31 cellular contexts compared by ENCODE assay signal in genomic region chr2:138271467-138271866, GRCh38.
"Had no signal": no experiment of that assay in that cellular context is flagged by ENCODE, and none has a peak within 500 bp of the region (broad histone marks: within the 10 kb centered on the region; RNA-seq: fewer than 3 reads in every experiment).

No MANE protein-coding gene starts in this region.

- H3K4me3 ChIP-seq: ascending aorta, cardiac muscle cell, coronary artery, gastroesophageal sphincter, pancreas, prostate gland, skin epidermis, thoracic aorta, upper lobe of left lung, vagina had no signal

- H3K27me3 Mint-ChIP-seq: activated naive CD4-positive, alpha-beta T cell treated with anti-CD3 and anti-CD28 coated beads, Interleukin-2, amount 10 ng/mL, durations not matched to agents 7 days and 5 days; activated naive CD8-positive, alpha-beta T cell treated with anti-CD3 and anti-CD28 coated beads, Interleukin-2, amount 10 ng/mL, durations not matched to agents 7 days and 5 days; effector memory CD8-positive, alpha-beta T cell; naive B cell; stimulated activated naive CD8-positive, alpha-beta T cell treated with anti-CD3 and anti-CD28 coated beads, Interleukin-15, Interleukin-2, amounts not matched to agents 100 ng/mL and 50 ng/mL, for 24 hours; T-cell had no signal

- ATAC-seq: effector memory CD8-positive, alpha-beta T cell; gastroesophageal sphincter; left cardiac atrium; left ventricle myocardium superior; pancreas; sciatic nerve; stimulated activated effector memory CD8-positive, alpha-beta T cell treated with anti-CD3 and anti-CD28 coated beads, Interleukin-12 subunit alpha, Interleukin-12 subunit beta, amount 100 ng/mL, for 72 hours; T-cell had no signal

- H3K27ac ChIP-seq: ascending aorta, cardiac muscle cell, coronary artery, gastroesophageal sphincter, pancreas, prostate gland, skin epidermis, thoracic aorta, upper lobe of left lung, vagina had no signal

- H3K36me3 Mint-ChIP-seq: activated naive CD4-positive, alpha-beta T cell treated with anti-CD3 and anti-CD28 coated beads, Interleukin-2, amount 10 ng/mL, durations not matched to agents 7 days and 5 days; activated naive CD8-positive, alpha-beta T cell treated with anti-CD3 and anti-CD28 coated beads, Interleukin-2, amount 10 ng/mL, durations not matched to agents 7 days and 5 days; brain; naive B cell; stimulated activated effector memory CD8-positive, alpha-beta T cell treated with anti-CD3 and anti-CD28 coated beads, Interleukin-12 subunit alpha, Interleukin-12 subunit beta, amount 100 ng/mL, for 72 hours; T-cell had no signal

- H3K4me3 Mint-ChIP-seq: activated naive CD4-positive, alpha-beta T cell treated with anti-CD3 and anti-CD28 coated beads, Interleukin-2, amount 10 ng/mL, durations not matched to agents 7 days and 5 days; activated naive CD8-positive, alpha-beta T cell treated with anti-CD3 and anti-CD28 coated beads, Interleukin-2, amount 10 ng/mL, durations not matched to agents 7 days and 5 days; brain; effector memory CD8-positive, alpha-beta T cell; stimulated activated effector memory CD8-positive, alpha-beta T cell treated with anti-CD3 and anti-CD28 coated beads, Interleukin-12 subunit alpha, Interleukin-12 subunit beta, amount 100 ng/mL, for 72 hours; stimulated activated naive CD8-positive, alpha-beta T cell treated with anti-CD3 and anti-CD28 coated beads, Interleukin-15, Interleukin-2, amounts not matched to agents 100 ng/mL and 50 ng/mL, for 24 hours; T-cell had no signal

- H3K4me1 Mint-ChIP-seq: activated naive CD4-positive, alpha-beta T cell treated with anti-CD3 and anti-CD28 coated beads, Interleukin-2, amount 10 ng/mL, durations not matched to agents 7 days and 5 days; activated naive CD8-positive, alpha-beta T cell treated with anti-CD3 and anti-CD28 coated beads, Interleukin-2, amount 10 ng/mL, durations not matched to agents 7 days and 5 days; naive B cell; stimulated activated effector memory CD8-positive, alpha-beta T cell treated with anti-CD3 and anti-CD28 coated beads, Interleukin-12 subunit alpha, Interleukin-12 subunit beta, amount 100 ng/mL, for 72 hours; T-cell had no signal

- H3K36me3 ChIP-seq: ascending aorta, cardiac muscle cell, gastroesophageal sphincter, pancreas, prostate gland, thoracic aorta, upper lobe of left lung, vagina had no signal

- H3K9me3 Mint-ChIP-seq: brain; stimulated activated naive CD8-positive, alpha-beta T cell treated with anti-CD3 and anti-CD28 coated beads, Interleukin-15, Interleukin-2, amounts not matched to agents 100 ng/mL and 50 ng/mL, for 24 hours had no signal

- DNase-seq: activated CD4-positive, alpha-beta T cell treated with anti-CD3 and anti-CD28 coated beads for 4 hours; activated CD4-positive, alpha-beta T cell treated with anti-CD3 and anti-CD28 coated beads, Interleukin-2, amount 50 U/mL, for 4 hours; activated CD8-positive, alpha-beta memory T cell treated with anti-CD3 and anti-CD28 coated beads for 24 hours; activated effector memory CD4-positive, alpha-beta T cell treated with anti-CD3 and anti-CD28 coated beads, Interleukin-2, amount 50 U/mL, for 16 hours; activated naive CD4-positive, alpha-beta T cell treated with anti-CD3 and anti-CD28 coated beads, Interleukin-2, amount 10 ng/mL, durations not matched to agents 7 days and 5 days; activated naive CD8-positive, alpha-beta T cell treated with anti-CD3 and anti-CD28 coated beads, Interleukin-2, amount 10 ng/mL, durations not matched to agents 7 days and 5 days; cerebellar nuclear complex; effector memory CD8-positive, alpha-beta T cell; head of caudate nucleus; hypothalamus; left cardiac atrium; left ventricle myocardium superior; naive B cell; nucleus accumbens; pancreas; retina; stimulated activated CD4-positive, alpha-beta T cell treated with anti-CD3 and anti-CD28 coated beads, Interleukin-4, amount 100 ng/mL, for 24 hours; T-cell; upper lobe of left lung had no signal

- H3K27me3 ChIP-seq: ascending aorta, cardiac muscle cell, gastroesophageal sphincter, pancreas, upper lobe of left lung, vagina had no signal

- H3K27ac Mint-ChIP-seq: activated naive CD4-positive, alpha-beta T cell treated with anti-CD3 and anti-CD28 coated beads, Interleukin-2, amount 10 ng/mL, durations not matched to agents 7 days and 5 days; activated naive CD8-positive, alpha-beta T cell treated with anti-CD3 and anti-CD28 coated beads, Interleukin-2, amount 10 ng/mL, durations not matched to agents 7 days and 5 days; effector memory CD8-positive, alpha-beta T cell; naive B cell; stimulated activated effector memory CD8-positive, alpha-beta T cell treated with anti-CD3 and anti-CD28 coated beads, Interleukin-12 subunit alpha, Interleukin-12 subunit beta, amount 100 ng/mL, for 72 hours; stimulated activated naive CD8-positive, alpha-beta T cell treated with anti-CD3 and anti-CD28 coated beads, Interleukin-15, Interleukin-2, amounts not matched to agents 100 ng/mL and 50 ng/mL, for 24 hours; T-cell had no signal

- H3K4me1 ChIP-seq: prostate gland, vagina had no signal

- H3K9me3 ChIP-seq: ascending aorta, gastroesophageal sphincter, pancreas, prostate gland, thoracic aorta, upper lobe of left lung, vagina had no signal
